In the genomic region with DNA sequence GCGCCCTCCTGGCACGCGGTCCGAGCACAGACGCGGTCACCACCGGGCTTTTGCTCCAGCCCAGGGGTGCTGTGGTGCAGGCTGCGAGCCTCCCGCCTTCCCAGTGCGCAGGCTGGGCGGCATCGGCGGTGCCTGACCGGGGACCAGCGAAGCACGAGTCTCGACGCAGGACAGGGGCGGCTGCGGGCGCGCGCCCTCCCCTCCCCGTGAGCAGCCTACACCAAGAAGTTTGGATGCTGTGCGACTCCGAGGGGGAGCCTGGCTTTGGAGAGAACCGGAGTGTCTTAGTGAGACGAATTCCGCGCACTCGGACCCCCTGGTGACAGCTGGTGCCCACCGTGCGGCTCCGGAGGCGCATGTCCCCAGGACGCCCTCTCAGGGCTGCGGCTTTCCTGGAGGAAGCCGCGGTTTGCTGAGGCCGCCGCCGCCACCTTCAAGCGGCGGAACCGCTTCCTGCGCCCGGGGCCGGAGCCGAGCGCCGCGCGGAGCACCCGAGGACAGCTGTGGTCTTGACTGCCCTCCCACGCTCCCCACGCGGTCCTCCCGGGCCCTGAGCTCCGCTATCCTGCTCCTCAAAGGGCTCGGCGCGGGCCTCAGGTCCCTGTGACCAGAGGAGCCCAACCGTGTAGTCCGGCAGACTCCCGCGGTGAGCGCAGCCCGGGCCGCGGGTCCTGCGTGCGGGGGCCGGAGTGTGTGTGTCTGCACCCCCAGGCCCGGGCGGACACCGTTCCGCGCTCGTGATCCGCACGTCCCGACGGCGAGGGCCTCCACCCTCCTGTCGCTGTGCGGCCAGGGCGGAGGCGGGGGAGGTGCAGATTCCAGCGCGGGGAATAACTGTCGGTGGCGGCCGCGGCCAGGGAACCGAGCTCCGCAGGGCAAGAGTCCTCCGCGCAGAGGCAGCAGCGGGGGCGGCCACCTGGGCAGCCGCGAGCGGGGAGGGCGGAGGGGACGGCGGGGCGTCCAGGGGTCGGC, we compare ENCODE assay signal across 17 cellular contexts. TPM values are rescaled to one million over a fixed set of nuclear protein-coding genes. Genes with fewer than 3 reads are reported as not detected.
DNase-seq lines count a peak whose midpoint lies in the region; ATAC-seq and TF ChIP-seq lines count a peak whose summit lies in the region.
"Had no signal": no experiment of that assay in that cellular context is flagged by ENCODE, and none has a peak within 500 bp of the region (broad histone marks: within the 10 kb centered on the region; RNA-seq: fewer than 3 reads in every experiment).

No MANE protein-coding gene starts in this region.

- no peak overlapping the region for H3K9ac ChIP-seq in PC-3 (ENCODE audit: low read length)

- TF ChIP-seq CTCF in PC-3 (conservative IDR thresholded peaks at IDR 0.05; ENCODE audit: low read depth, low read length) = no peak
- TF ChIP-seq CTCF in foreskin keratinocyte (conservative IDR thresholded peaks at IDR 0.05) = no peak
- no peak for TF ChIP-seq CTCF in osteocyte (IDR thresholded peaks at IDR 0.05)

- H3K9me3 Mint-ChIP-seq in osteocyte (ENCODE audit: unreplicated experiment) = no peaks in the 10 kb centered on the region
- H3K9me3 Mint-ChIP-seq: activated naive CD4-positive, alpha-beta T cell treated with anti-CD3 and anti-CD28 coated beads, Interleukin-2, amount 50 U/mL, for 24 hours had no signal

- H2AFZ ChIP-seq in PC-3 (ENCODE audit: low read length) = peak overlapping the region; percentile 79

- H3K27me3 ChIP-seq in PC-3 (ENCODE audit: low read length) (peaks cover 60% of the 10 kb centered on the region), foreskin keratinocyte (peaks cover 73% of the 10 kb centered on the region)

- H4K20me1 ChIP-seq in PC-3 (ENCODE audit: low read length) = no peaks in the 10 kb centered on the region

- no peaks in the 10 kb centered on the region for H3K36me3 Mint-ChIP-seq in osteocyte (ENCODE audit: unreplicated experiment)
- H3K36me3 Mint-ChIP-seq: activated naive CD4-positive, alpha-beta T cell treated with anti-CD3 and anti-CD28 coated beads, Interleukin-2, amount 50 U/mL, for 24 hours had no signal

- H3K4me2 ChIP-seq in PC-3 (ENCODE audit: low read length) = peak overlapping the region; percentile 94

- H3K27ac ChIP-seq in PC-3 (ENCODE audit: low read length) (no peak overlapping the region), foreskin keratinocyte (no peak overlapping the region)
- H3K27ac ChIP-seq: 22Rv1 had no signal

- peaks cover 53% of the 10 kb centered on the region for H3K27me3 Mint-ChIP-seq in osteocyte (ENCODE audit: unreplicated experiment)

- no peaks in the 10 kb centered on the region for H3K79me2 ChIP-seq in PC-3 (ENCODE audit: low read length)

- intact Hi-C loops in PC-3 (cut with micrococcal nuclease) = no loop called here

- peaks cover 3% of the 10 kb centered on the region for H3K4me1 Mint-ChIP-seq in osteocyte (ENCODE audit: unreplicated experiment)
- H3K4me1 Mint-ChIP-seq: activated naive CD4-positive, alpha-beta T cell treated with anti-CD3 and anti-CD28 coated beads, Interleukin-2, amount 50 U/mL, for 24 hours had no signal

- H3K4me3 ChIP-seq in PC-3 (ENCODE audit: low read length) = peak overlapping the region; percentile 65

- DNase-seq in DMS 273 (lab: John Stamatoyannopoulos, UW; ENCODE audit: unreplicated experiment) (peak; percentile 32), DMS 273 treated with DMSO at 0.1 percent for 48 hours (lab: John Stamatoyannopoulos, UW) (no peak), PC-3 (peak; percentile 26), foreskin keratinocyte (peak in 1 of 2 donors; percentile 33), osteocyte (ENCODE audit: extremely low spot score, unreplicated experiment) (no peak), epidermal melanocyte (ENCODE audit: insufficient read length, low spot score) (no peak), AG08396 (ENCODE audit: low spot score) (no peak)
- DNase-seq: activated CD4-positive, alpha-beta T cell treated with anti-CD3 and anti-CD28 coated beads, Interleukin-2, amount 50 U/mL, for 48 hours; GOT3; NCI-H1048; NCI-H510A; stimulated activated CD4-positive, alpha-beta T cell treated with anti-CD3 and anti-CD28 coated beads, Interleukin-12 subunit alpha, Interleukin-12 subunit beta, amount 100 ng/mL, for 4 hours had no signal

- ATAC-seq in PC-3 = peak; percentile 54
- peak; percentile 5 for ATAC-seq in foreskin keratinocyte
- ATAC-seq in GM18502 (IDR thresholded peaks at IDR 0.05; ENCODE audit: poor library complexity, unreplicated experiment) = no peak

- H3K4me3 Mint-ChIP-seq in osteocyte (ENCODE audit: unreplicated experiment) = peak overlapping the region; percentile 56
- H3K4me3 Mint-ChIP-seq: activated naive CD4-positive, alpha-beta T cell treated with anti-CD3 and anti-CD28 coated beads, Interleukin-2, amount 50 U/mL, for 24 hours had no signal

- no peaks in the 10 kb centered on the region for H3K9me3 ChIP-seq in PC-3 (ENCODE audit: low read length)

- no peaks in the 10 kb centered on the region for H3F3A ChIP-seq in PC-3 (ENCODE audit: low read length, unreplicated experiment)

- CTCF ChIA-PET in PC-3 (lab: Charles Lee) = no interaction called here

- no peak overlapping the region for H3K27ac Mint-ChIP-seq in osteocyte (ENCODE audit: unreplicated experiment)
- H3K27ac Mint-ChIP-seq: activated naive CD4-positive, alpha-beta T cell treated with anti-CD3 and anti-CD28 coated beads, Interleukin-2, amount 50 U/mL, for 24 hours had no signal

- H3K36me3 ChIP-seq in PC-3 (ENCODE audit: low read depth, low read length) = no peaks in the 10 kb centered on the region

- H3K4me1 ChIP-seq in PC-3 (ENCODE audit: insufficient read depth, low read length) (peaks cover 13% of the 10 kb centered on the region; the same call in 1 of the 2 replicates), foreskin keratinocyte (no peaks in the 10 kb centered on the region)

- H3K9me2 ChIP-seq in PC-3 (replicated peaks; ENCODE audit: low read length) = no peaks in the 10 kb centered on the region

- BruUV-seq in PC-3 (replicated peaks; lab: Mats Ljungman, UMichigan) = no TSS peak

- POLR2A ChIA-PET in PC-3 (lab: Charles Lee; ENCODE audit: unreplicated experiment) = no interaction called here

RNA-seq across cellular contexts. Expression of a gene that starts 1.7 kb away (rescaled TPM):
- total RNA-seq in PC-3 (2014; rRNA removed) (not detected in 2 replicates), foreskin keratinocyte (not detected in 2 replicates), osteocyte (2.3 and 2.5 TPM in 2 replicates)
- not detected in 2 replicates for polyA plus RNA-seq in foreskin keratinocyte
- total RNA-seq: dorsolateral prefrontal cortex, glomerular endothelial cell had no signal

RNA-seq across cellular contexts. Expression of a gene that starts 42.4 kb away (rescaled TPM):
- total RNA-seq in PC-3 (2014; rRNA removed) (not detected in 2 replicates), foreskin keratinocyte (not detected in 2 replicates), osteocyte (0.26 and 0.40 TPM in 2 replicates)
- not detected in 2 replicates for polyA plus RNA-seq in foreskin keratinocyte
- total RNA-seq: dorsolateral prefrontal cortex, glomerular endothelial cell had no signal

Comparison
In these comparisons a context has a peak if more than half of its experiments do, and no peak if none do; other contexts are left out.
1. DNase-seq: peak in DMS 273 (single experiment) and PC-3 (single experiment); none in DMS 273 treated with DMSO at 0.1 percent for 48 hours (single experiment), osteocyte (single experiment), epidermal melanocyte (single experiment) and AG08396 (single experiment).